Comparison of ENCODE assay signal across 10 cellular contexts in the genomic region with DNA sequence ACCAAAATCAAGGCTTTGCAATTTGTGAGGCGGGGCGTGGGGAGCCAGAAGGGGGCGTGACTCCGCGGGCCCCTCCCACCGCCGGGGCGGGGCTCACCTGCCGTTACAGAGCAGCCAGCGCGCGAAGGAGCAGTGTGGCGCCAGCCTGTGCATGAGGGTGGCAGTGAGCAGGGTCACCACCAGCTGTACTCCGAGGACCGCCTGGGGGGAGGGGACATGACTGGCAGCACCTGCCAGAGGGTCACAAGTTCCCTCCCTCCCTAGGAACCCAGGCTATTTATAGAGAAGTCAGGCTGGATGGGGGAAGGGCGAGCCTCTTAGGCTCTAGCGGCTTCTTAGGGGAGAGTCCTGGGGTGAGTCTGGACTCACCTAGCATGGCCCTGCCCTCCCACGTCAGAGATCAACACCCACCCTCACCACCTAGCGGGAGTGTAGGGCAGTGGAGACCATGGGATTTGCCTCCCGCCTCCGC. TPM values are rescaled to one million over a fixed set of nuclear protein-coding genes. Genes with fewer than 3 reads are reported as not detected.
DNase-seq lines count a peak whose midpoint lies in the region; ATAC-seq and TF ChIP-seq lines count a peak whose summit lies in the region.
"Had no signal": no experiment of that assay in that cellular context is flagged by ENCODE, and none has a peak within 500 bp of the region (broad histone marks: within the 10 kb centered on the region; RNA-seq: fewer than 3 reads in every experiment).

No MANE protein-coding gene starts in this region.

- BruUV-seq in IMR-90 (replicated peaks; lab: Mats Ljungman, UMichigan), result no TSS peak

- H3K56ac ChIP-seq in IMR-90 (ENCODE audit: extremely low read depth, insufficient read depth, low read length), result no peak overlapping the region

- peak overlapping the region; percentile 50 for H2AK9ac ChIP-seq in IMR-90 (replicated peaks; ENCODE audit: low read depth, low read length, poor library complexity)

- no peak overlapping the region for H2BK5ac ChIP-seq in IMR-90 (ENCODE audit: low read depth, low read length, poor library complexity, severe bottlenecking)

- no peak overlapping the region for H2BK20ac ChIP-seq in IMR-90 (ENCODE audit: low read depth, low read length)

- no peak overlapping the region for H3K18ac ChIP-seq in IMR-90 (ENCODE audit: low read depth, low read length)

- H3K4ac ChIP-seq in IMR-90 (ENCODE audit: low read depth, low read length), result no peak overlapping the region

- CTCF ChIA-PET in IMR-90 (lab: Yijun Ruan, JAX), result no interaction called here

- no peak overlapping the region for H3K4me3 ChIP-seq in IMR-90 (ENCODE audit: insufficient read depth, low read depth, low read length)
- H3K4me3 ChIP-seq: transverse colon had no signal

- no peaks in the 10 kb centered on the region for H3K27me3 ChIP-seq in IMR-90 (ENCODE audit: control insufficient read depth, insufficient read depth, low read length)
- H3K27me3 ChIP-seq: transverse colon had no signal

- TF ChIP-seq CTCF in IMR-90 (conservative IDR thresholded peaks at IDR 0.05; ENCODE audit: low read depth, low read length), result no peak

- ATAC-seq in IMR-90 (ENCODE audit: low read depth) (no peak), left ventricle myocardium superior (peak; percentile 86), HG03039 (IDR thresholded peaks at IDR 0.05; ENCODE audit: unreplicated experiment) (no peak), GM21576 (IDR thresholded peaks at IDR 0.05; ENCODE audit: unreplicated experiment) (no peak)

- peaks cover 6% of the 10 kb centered on the region; the same call in 1 of the 2 replicates for H3K4me1 ChIP-seq in IMR-90 (ENCODE audit: control insufficient read depth, insufficient read depth, low read length)

- no peak overlapping the region for H3K4me2 ChIP-seq in IMR-90 (ENCODE audit: low read depth, low read length)

- H3K23ac ChIP-seq in IMR-90 (ENCODE audit: low read depth, low read length), result no peak overlapping the region

- H3K9me3 ChIP-seq in IMR-90 (ENCODE audit: control insufficient read depth, insufficient read depth, low read length), result peaks cover 11% of the 10 kb centered on the region

- no peak overlapping the region for H3K14ac ChIP-seq in IMR-90 (replicated peaks; ENCODE audit: low read depth, low read length)

- dilution Hi-C loops in IMR-90 (cut with HindIII; ENCODE audit: low sequenced_read_pairs, unreplicated experiment), result no loop called here

- no peak overlapping the region for H4K8ac ChIP-seq in IMR-90 (ENCODE audit: low read depth in 2 of 2, low read length in 2 of 2)

- H3K9ac ChIP-seq in IMR-90 (ENCODE audit: low read depth, low read length), result no peak overlapping the region

- POLR2A ChIA-PET in IMR-90 (lab: Charles Lee; ENCODE audit: unreplicated experiment), result no interaction called here

- H2BK120ac ChIP-seq in IMR-90 (ENCODE audit: low read depth, low read length), result no peak overlapping the region

- peaks cover 6% of the 10 kb centered on the region for H3K36me3 ChIP-seq in IMR-90 (ENCODE audit: control insufficient read depth, insufficient read depth, low read length)
- H3K36me3 ChIP-seq: transverse colon had no signal

- no peak for TF ChIP-seq POLR2A in IMR-90 (IDR thresholded peaks at IDR 0.05; ENCODE audit: low read depth, low read length)

- no peak overlapping the region for H2AK5ac ChIP-seq in IMR-90 (ENCODE audit: low read depth, low read length)

- H2AFZ ChIP-seq in IMR-90 (replicated peaks; ENCODE audit: low read length, poor library complexity), result no peak overlapping the region

- no peak for DNase-seq in IMR-90
- peak; percentile 93 to 94 for DNase-seq in SHP77 (lab: John Stamatoyannopoulos, UW)
- peak; percentile 91 for DNase-seq in left ventricle myocardium superior
- DNase-seq in stimulated activated CD4-positive, alpha-beta T cell treated with anti-CD3 and anti-CD28 coated beads, Interleukin-4, amount 100 ng/mL, for 1 hour, result peak; percentile 57
- DNase-seq in effector CD4-positive, alpha-beta T cell, result no peak
- DNase-seq in inferior parietal cortex (ENCODE audit: extremely low spot score), result no peak
- DNase-seq: transverse colon, WERI-Rb-1 had no signal

- H4K5ac ChIP-seq in IMR-90 (ENCODE audit: low read depth, low read length), result no peak overlapping the region

- WGBS in IMR-90 (ENCODE audit: extremely low coverage in 2 of 2, insufficient read length in 1 of 2), 2 experiments, result 24% methylated on average over 8 of the region's 21 CpGs; no CpG with 5 or more reads in 1 of the 2 experiments

- H2BK15ac ChIP-seq in IMR-90 (ENCODE audit: low read depth, low read length), result no peak overlapping the region

- intact Hi-C loops in IMR-90 (cut with micrococcal nuclease) (no loop called here), left ventricle myocardium superior (cut with micrococcal nuclease) (loop anchor here (5.0 kb wide), 1 partner anchor 82 kb away; no protein-coding TSS in a partner anchor)

- H3K9me1 ChIP-seq in IMR-90 (ENCODE audit: insufficient read depth, low read length), result no peaks in the 10 kb centered on the region

- in situ Hi-C loops in IMR-90 (cut with MboI; ENCODE audit: low sequenced_read_pairs), result no loop called here

- H3K79me1 ChIP-seq in IMR-90 (ENCODE audit: low read depth in 1 of 2, low read length in 2 of 2), result peaks cover 8 to 20% of the 10 kb centered on the region in 2 experiments; a peak in 3 of 4 replicates

- no peak overlapping the region for H3K27ac ChIP-seq in IMR-90 (ENCODE audit: insufficient read depth, low read length)
- H3K27ac ChIP-seq: transverse colon, WERI-Rb-1 had no signal

- H4K91ac ChIP-seq in IMR-90 (ENCODE audit: insufficient read depth, low read depth, low read length), result no peak overlapping the region

- H4K20me1 ChIP-seq in IMR-90 (ENCODE audit: insufficient read depth, low read length), result peaks cover 7% of the 10 kb centered on the region

- TF ChIP-seq RAD21 in IMR-90 (IDR thresholded peaks at IDR 0.05; ENCODE audit: low read length), result no peak

TF ChIP-seq in IMR-90, 13 proteins besides CTCF, POLR2A, EP300 and RAD21:
- TF ChIP-seq NFE2L2 (IDR thresholded peaks at IDR 0.05; ENCODE audit: low read depth, low read length), result no peak
- no peak for TF ChIP-seq MAZ (IDR thresholded peaks at IDR 0.05; ENCODE audit: borderline replicate concordance, low read depth, low read length)
- TF ChIP-seq BHLHE40 (IDR thresholded peaks at IDR 0.05; ENCODE audit: low read depth, low read length), result no peak
- TF ChIP-seq FOS (IDR thresholded peaks at IDR 0.05; ENCODE audit: low read depth, low read length), result no peak
- TF ChIP-seq CHD1 (IDR thresholded peaks at IDR 0.05; ENCODE audit: low read depth, low read length), result no peak
- TF ChIP-seq, protein P1, sequence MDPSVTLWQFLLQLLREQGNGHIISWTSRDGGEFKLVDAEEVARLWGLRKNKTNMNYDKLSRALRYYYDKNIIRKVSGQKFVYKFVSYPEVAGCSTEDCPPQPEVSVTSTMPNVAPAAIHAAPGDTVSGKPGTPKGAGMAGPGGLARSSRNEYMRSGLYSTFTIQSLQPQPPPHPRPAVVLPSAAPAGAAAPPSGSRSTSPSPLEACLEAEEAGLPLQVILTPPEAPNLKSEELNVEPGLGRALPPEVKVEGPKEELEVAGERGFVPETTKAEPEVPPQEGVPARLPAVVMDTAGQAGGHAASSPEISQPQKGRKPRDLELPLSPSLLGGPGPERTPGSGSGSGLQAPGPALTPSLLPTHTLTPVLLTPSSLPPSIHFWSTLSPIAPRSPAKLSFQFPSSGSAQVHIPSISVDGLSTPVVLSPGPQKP (IDR thresholded peaks at IDR 0.05; ENCODE audit: borderline replicate concordance, low read depth, low read length), result no peak
- TF ChIP-seq, protein P2, sequence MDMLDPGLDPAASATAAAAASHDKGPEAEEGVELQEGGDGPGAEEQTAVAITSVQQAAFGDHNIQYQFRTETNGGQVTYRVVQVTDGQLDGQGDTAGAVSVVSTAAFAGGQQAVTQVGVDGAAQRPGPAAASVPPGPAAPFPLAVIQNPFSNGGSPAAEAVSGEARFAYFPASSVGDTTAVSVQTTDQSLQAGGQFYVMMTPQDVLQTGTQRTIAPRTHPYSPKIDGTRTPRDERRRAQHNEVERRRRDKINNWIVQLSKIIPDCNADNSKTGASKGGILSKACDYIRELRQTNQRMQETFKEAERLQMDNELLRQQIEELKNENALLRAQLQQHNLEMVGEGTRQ (IDR thresholded peaks at IDR 0.05; ENCODE audit: low read depth, low read length), result no peak
- TF ChIP-seq RFX5 (IDR thresholded peaks at IDR 0.05; ENCODE audit: low read depth, low read length), result no peak
- no peak for TF ChIP-seq RCOR1 (IDR thresholded peaks at IDR 0.05; ENCODE audit: insufficient replicate concordance, low read length)
- TF ChIP-seq MXI1 (IDR thresholded peaks at IDR 0.05; ENCODE audit: borderline replicate concordance, low read depth, low read length), result no peak
- no peak for TF ChIP-seq SMC3 (IDR thresholded peaks at IDR 0.05; ENCODE audit: low read depth, low read length)
- no peak for TF ChIP-seq CEBPB (IDR thresholded peaks at IDR 0.05; ENCODE audit: low read depth, low read length)
- TF ChIP-seq MAFK (IDR thresholded peaks at IDR 0.05; ENCODE audit: low read depth, low read length), result no peak

RNA-seq across cellular contexts. Expression of a gene that starts 3.6 kb away (rescaled TPM):
- total RNA-seq in IMR-90 (2012; rRNA removed) (11.1 TPM in 2 replicates), left ventricle myocardium superior (24.7 TPM)
- 34.8 and 45.9 TPM in 2 replicates for polyA plus RNA-seq in IMR-90 (2012; rRNA removed)
- 28.8 and 49.7 TPM in 2 replicates for polyA plus RNA-seq in IMR-90 (2012; cell fraction: cytosol; rRNA removed)
- 80.2 and 243 TPM in 2 replicates for polyA plus RNA-seq in IMR-90 (2012; cell fraction: nucleus; rRNA removed; ENCODE audit: low replicate concordance)

RNA-seq across cellular contexts. Expression of a gene that starts 35.3 kb away (rescaled TPM):
- under 0.01 and 0.18 TPM in 2 replicates for total RNA-seq in IMR-90 (2012; rRNA removed)
- 0.80 and 0.94 TPM in 2 replicates for polyA plus RNA-seq in IMR-90 (2012; rRNA removed)
- 0.35 and 0.53 TPM in 2 replicates for polyA plus RNA-seq in IMR-90 (2012; cell fraction: cytosol; rRNA removed)
- polyA plus RNA-seq in IMR-90 (2012; cell fraction: nucleus; rRNA removed; ENCODE audit: low replicate concordance), result 4.8 and 7.4 TPM in 2 replicates
- total RNA-seq in left ventricle myocardium superior, result not detected

RNA-seq across cellular contexts. Expression of a gene that starts 57.2 kb away (rescaled TPM):
- total RNA-seq in IMR-90 (2012; rRNA removed) (14.7 and 16.7 TPM in 2 replicates), left ventricle myocardium superior (16.4 TPM)
- polyA plus RNA-seq in IMR-90 (2012; rRNA removed), result 33.9 and 40.3 TPM in 2 replicates
- 20.3 and 38.1 TPM in 2 replicates for polyA plus RNA-seq in IMR-90 (2012; cell fraction: cytosol; rRNA removed)
- 29.8 and 42.9 TPM in 2 replicates for polyA plus RNA-seq in IMR-90 (2012; cell fraction: nucleus; rRNA removed; ENCODE audit: low replicate concordance)

RNA-seq across cellular contexts. Expression of a gene that starts 57.3 kb away (rescaled TPM):
- total RNA-seq in IMR-90 (2012; rRNA removed) (61.4 and 68.3 TPM in 2 replicates), left ventricle myocardium superior (38.4 TPM)
- 97.8 and 109 TPM in 2 replicates for polyA plus RNA-seq in IMR-90 (2012; rRNA removed)
- polyA plus RNA-seq in IMR-90 (2012; cell fraction: cytosol; rRNA removed), result 97.2 and 177 TPM in 2 replicates
- 235 and 419 TPM in 2 replicates for polyA plus RNA-seq in IMR-90 (2012; cell fraction: nucleus; rRNA removed; ENCODE audit: low replicate concordance)

Comparison
In these comparisons a context has a peak if more than half of its experiments do, and no peak if none do; other contexts are left out.
1. DNase-seq: peak in SHP77 (2 of 2), left ventricle myocardium superior (single experiment) and stimulated activated CD4-positive, alpha-beta T cell treated with anti-CD3 and anti-CD28 coated beads, Interleukin-4, amount 100 ng/mL, for 1 hour (single experiment); none in IMR-90 (single experiment), effector CD4-positive, alpha-beta T cell (single experiment) and inferior parietal cortex (single experiment).